ENCODE assay signal across 1 cellular context in genomic region chr2:104862061-104862941, GRCh38.
TF ChIP-seq lines count a peak whose summit lies in the region.

No MANE protein-coding gene starts in this region.

TF ChIP-seq in HEK293, 187 proteins besides CTCF, POLR2A, EP300 and RAD21 (continued from another document):
- TF ChIP-seq BCL6B (tag by site-specific recombination; IDR thresholded peaks at IDR 0.05): no peak
- TF ChIP-seq ZNF639 (tag by site-specific recombination; IDR thresholded peaks at IDR 0.05): no peak
- TF ChIP-seq ZNF404 (tag by site-specific recombination; IDR thresholded peaks at IDR 0.05): no peak
- no peak for TF ChIP-seq ZNF48 (tag by site-specific recombination; IDR thresholded peaks at IDR 0.05)
- no peak for TF ChIP-seq ELK4 (IDR thresholded peaks at IDR 0.05; ENCODE audit: borderline replicate concordance, low read depth, low read length)
- no peak for TF ChIP-seq ZNF501 (tag by site-specific recombination; IDR thresholded peaks at IDR 0.05)
- TF ChIP-seq ZBTB26 (tag by site-specific recombination; optimal IDR thresholded peaks at IDR 0.05): peak; percentile 71
- TF ChIP-seq PRDM10 (tag by site-specific recombination; IDR thresholded peaks at IDR 0.05): no peak
- no peak for TF ChIP-seq ZNF707 (tag by site-specific recombination; IDR thresholded peaks at IDR 0.05)
- peak; percentile 69 for TF ChIP-seq ZNF629 (tag by site-specific recombination; IDR thresholded peaks at IDR 0.05)
- no peak for TF ChIP-seq ZNF513 (tag by site-specific recombination; IDR thresholded peaks at IDR 0.05)
- TF ChIP-seq ZNF600 (tag by site-specific recombination; IDR thresholded peaks at IDR 0.05): no peak
- TF ChIP-seq ZNF529 (tag by site-specific recombination; IDR thresholded peaks at IDR 0.05; ENCODE audit: insufficient replicate concordance): no peak
- no peak for TF ChIP-seq ZSCAN5A (tag by site-specific recombination; IDR thresholded peaks at IDR 0.05)
- no peak for TF ChIP-seq INSM2 (tag by site-specific recombination; IDR thresholded peaks at IDR 0.05)
- TF ChIP-seq YY2 (tag by site-specific recombination; IDR thresholded peaks at IDR 0.05): no peak
- TF ChIP-seq AEBP2 (tag by site-specific recombination; IDR thresholded peaks at IDR 0.05; ENCODE audit: borderline replicate concordance): no peak
- TF ChIP-seq GFI1B (tag by site-specific recombination; IDR thresholded peaks at IDR 0.05): no peak
- TF ChIP-seq ZBTB49 (tag by site-specific recombination; IDR thresholded peaks at IDR 0.05; ENCODE audit: low read depth): no peak
- TF ChIP-seq ZBTB21 (tag by site-specific recombination; IDR thresholded peaks at IDR 0.05): no peak
- peak; percentile 41; the same call in 1 of the 2 replicates for TF ChIP-seq SP2 (tag by site-specific recombination; IDR thresholded peaks at IDR 0.05)
- no peak for TF ChIP-seq KLF1 (tag by site-specific recombination; IDR thresholded peaks at IDR 0.05)
- no peak for TF ChIP-seq ZBTB6 (tag by site-specific recombination; IDR thresholded peaks at IDR 0.05)
- TF ChIP-seq SCRT1 (tag by site-specific recombination; IDR thresholded peaks at IDR 0.05; ENCODE audit: borderline replicate concordance): no peak
- no peak for TF ChIP-seq KLF8 (tag by site-specific recombination; IDR thresholded peaks at IDR 0.05)
- TF ChIP-seq ZNF148 (tag by site-specific recombination; IDR thresholded peaks at IDR 0.05; ENCODE audit: borderline replicate concordance): no peak
- TF ChIP-seq ZSCAN4 (tag by site-specific recombination; IDR thresholded peaks at IDR 0.05): peak; percentile 61
- TF ChIP-seq ZNF335 (tag by site-specific recombination; conservative IDR thresholded peaks at IDR 0.05): peak; percentile 50; the same call in 1 of the 2 replicates
- no peak for TF ChIP-seq ZXDB (tag by site-specific recombination; IDR thresholded peaks at IDR 0.05)
- TF ChIP-seq ZNF701 (tag by site-specific recombination; IDR thresholded peaks at IDR 0.05): no peak
- peak; percentile 35; the same call in 1 of the 2 replicates for TF ChIP-seq GLIS2 (tag by site-specific recombination; IDR thresholded peaks at IDR 0.05)
- TF ChIP-seq KLF7 (tag by site-specific recombination; IDR thresholded peaks at IDR 0.05; ENCODE audit: borderline replicate concordance): no peak
